Comparison of ENCODE assay signal across 33 cellular contexts in the genomic region with DNA sequence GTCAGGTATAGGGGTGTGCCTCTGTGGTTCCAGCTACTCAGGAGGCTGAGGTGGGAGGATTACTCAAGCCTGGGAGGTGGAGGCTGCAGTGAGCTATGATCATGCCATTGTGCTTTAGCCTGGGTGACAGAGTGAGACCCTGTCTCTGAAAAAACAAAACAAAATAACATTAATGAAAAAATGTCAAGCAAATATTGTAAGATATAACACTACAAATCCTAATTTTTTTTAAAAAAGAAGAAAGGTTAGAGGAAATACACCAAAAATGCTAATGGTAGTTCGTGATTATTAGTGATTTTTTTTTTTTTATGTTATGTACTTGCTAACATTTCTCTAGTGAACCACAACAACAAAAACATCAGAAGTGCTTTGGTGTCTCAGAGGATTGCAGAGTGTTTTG. TPM values are rescaled to one million over a fixed set of nuclear protein-coding genes. Genes with fewer than 3 reads are reported as not detected.
"Had no signal": no experiment of that assay in that cellular context is flagged by ENCODE, and none has a peak within 500 bp of the region (broad histone marks: within the 10 kb centered on the region; RNA-seq: fewer than 3 reads in every experiment).

No MANE protein-coding gene starts in this region.

- H3K9me3 ChIP-seq: adrenal gland had no signal

- DNase-seq: activated B cell treated with CpG ODN at 0.5 μM for 24 hours; activated CD4-positive, alpha-beta memory T cell treated with anti-CD3 and anti-CD28 coated beads for 36 hours; activated CD4-positive, alpha-beta T cell treated with anti-CD3 and anti-CD28 coated beads for 4 hours; activated CD4-positive, alpha-beta T cell treated with anti-CD3 and anti-CD28 coated beads, Interleukin-2, amount 10 ng/mL, durations not matched to agents 24 days and 14 days; activated CD4-positive, alpha-beta T cell treated with anti-CD3 and anti-CD28 coated beads, Interleukin-2, amount 50 U/mL, for 1 hour; activated CD4-positive, alpha-beta T cell treated with anti-CD3 and anti-CD28 coated beads, Interleukin-2, amount 50 U/mL, for 4 hours; activated CD4-positive, CD25-positive, alpha-beta regulatory T cell treated with anti-CD3 and anti-CD28 coated beads, Interleukin-2, amount 50 U/mL, for 72 hours; activated CD8-positive, alpha-beta memory T cell treated with anti-CD3 and anti-CD28 coated beads, Interleukin-2, amount 50 U/mL, for 4 hours; activated CD8-positive, alpha-beta T cell treated with anti-CD3 and anti-CD28 coated beads for 36 hours; activated effector memory CD4-positive, alpha-beta T cell treated with anti-CD3 and anti-CD28 coated beads, Interleukin-2, amount 50 U/mL, for 16 hours; activated gamma-delta T cell treated with Interleukin-2 at 50 U/mL for 16 hours; activated naive CD4-positive, alpha-beta T cell; activated naive CD4-positive, alpha-beta T cell treated with anti-CD3 and anti-CD28 coated beads for 36 hours; activated naive CD4-positive, alpha-beta T cell treated with anti-CD3 and anti-CD28 coated beads, Interleukin-2, amount 50 U/mL, for 16 hours; activated naive CD8-positive, alpha-beta T cell treated with anti-CD3 and anti-CD28 coated beads for 36 hours; activated T-cell treated with anti-CD3 and anti-CD28 coated beads for 4 hours; activated T-cell treated with anti-CD3 and anti-CD28 coated beads, Interleukin-2, amount 50 U/mL, for 1 hour; activated T-cell treated with anti-CD3 and anti-CD28 coated beads, Interleukin-2, amount 50 U/mL, for 4 hours; activated T-cell treated with anti-CD3 and anti-CD28 coated beads, Interleukin-2, amount 50 U/mL, for 72 hours; adrenal gland; amniotic stem cell; aorta; cerebellar nuclear complex; T-cell; T-helper 17 cell; T-helper 9 cell had no signal

- H3K27me3 ChIP-seq: adrenal gland, cardiac muscle cell had no signal

- FAIRE-seq: bronchial epithelial cell, TTC549 had no signal

- ATAC-seq: activated CD8-positive, alpha-beta T cell treated with anti-CD3 and anti-CD28 coated beads for 36 hours; activated naive CD4-positive, alpha-beta T cell treated with anti-CD3 and anti-CD28 coated beads, Interleukin-2, amount 50 U/mL, for 72 hours; activated T-cell treated with anti-CD3 and anti-CD28 coated beads, Interleukin-2, amount 50 U/mL, for 4 hours; activated T-cell treated with anti-CD3 and anti-CD28 coated beads, Interleukin-2, amount 50 U/mL, for 72 hours; activated T-helper 17 cell treated with anti-CD3 and anti-CD28 coated beads, Interleukin-2, amount 50 U/mL, for 72 hours; T-cell; T-helper 17 cell had no signal

- H3K36me3 ChIP-seq: adrenal gland, cardiac muscle cell had no signal

- H3K4me3 ChIP-seq: adrenal gland, cardiac muscle cell had no signal

- H3K27ac ChIP-seq: adrenal gland, cardiac muscle cell, VCaP had no signal

RNA-seq across cellular contexts. Expression of a gene that starts 47.7 kb away (rescaled TPM):
- total RNA-seq: T-helper 1 cell treated with Interleukin-12 subunit alpha and Interleukin-12 subunit beta and Interleukin-4 antibody, amounts not matched to agents 30 ng/mL and 1 ng/mL, for 36 hours had no signal
